Comparison of ENCODE assay signal across 1 cellular context in the genomic region with DNA sequence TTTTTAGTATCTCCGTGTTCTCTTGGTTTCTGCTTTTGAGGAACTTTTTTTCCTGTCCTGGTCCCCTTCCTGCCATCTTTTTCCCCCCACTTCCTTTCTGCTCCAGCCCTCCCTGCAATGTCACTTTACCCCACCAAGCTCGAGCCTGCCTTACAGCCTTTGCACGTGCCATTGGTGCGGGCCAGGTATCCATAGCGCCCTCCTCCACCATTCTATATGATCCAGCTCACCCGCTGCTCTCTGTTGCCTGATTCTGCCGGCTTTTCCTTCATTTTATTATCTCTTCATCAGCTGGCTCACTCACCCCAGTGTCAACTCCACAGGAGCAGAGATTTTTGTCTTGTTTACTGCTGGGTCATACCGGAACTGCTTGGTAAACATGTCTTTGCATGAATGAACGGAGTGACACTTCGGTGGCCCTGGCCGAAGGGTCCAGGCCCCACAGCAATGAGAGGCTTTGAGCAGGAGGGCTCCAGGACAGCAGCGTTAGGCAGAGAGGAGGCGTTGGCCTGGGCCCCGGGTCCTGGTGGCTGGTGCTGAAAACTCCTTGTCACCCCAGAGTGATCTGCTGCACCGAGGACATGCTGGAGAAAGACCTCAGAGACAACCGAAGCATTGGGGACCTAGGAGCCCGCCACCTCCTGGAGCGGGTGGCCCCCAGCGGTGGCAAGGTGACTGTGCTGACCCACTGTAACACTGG.
TF ChIP-seq lines count a peak whose summit lies in the region.

No MANE protein-coding gene starts in this region.

TF ChIP-seq in K562, 482 proteins besides CTCF, POLR2A, EP300 and RAD21 (continued from another document and continues in another):
- TF ChIP-seq, protein P1, sequence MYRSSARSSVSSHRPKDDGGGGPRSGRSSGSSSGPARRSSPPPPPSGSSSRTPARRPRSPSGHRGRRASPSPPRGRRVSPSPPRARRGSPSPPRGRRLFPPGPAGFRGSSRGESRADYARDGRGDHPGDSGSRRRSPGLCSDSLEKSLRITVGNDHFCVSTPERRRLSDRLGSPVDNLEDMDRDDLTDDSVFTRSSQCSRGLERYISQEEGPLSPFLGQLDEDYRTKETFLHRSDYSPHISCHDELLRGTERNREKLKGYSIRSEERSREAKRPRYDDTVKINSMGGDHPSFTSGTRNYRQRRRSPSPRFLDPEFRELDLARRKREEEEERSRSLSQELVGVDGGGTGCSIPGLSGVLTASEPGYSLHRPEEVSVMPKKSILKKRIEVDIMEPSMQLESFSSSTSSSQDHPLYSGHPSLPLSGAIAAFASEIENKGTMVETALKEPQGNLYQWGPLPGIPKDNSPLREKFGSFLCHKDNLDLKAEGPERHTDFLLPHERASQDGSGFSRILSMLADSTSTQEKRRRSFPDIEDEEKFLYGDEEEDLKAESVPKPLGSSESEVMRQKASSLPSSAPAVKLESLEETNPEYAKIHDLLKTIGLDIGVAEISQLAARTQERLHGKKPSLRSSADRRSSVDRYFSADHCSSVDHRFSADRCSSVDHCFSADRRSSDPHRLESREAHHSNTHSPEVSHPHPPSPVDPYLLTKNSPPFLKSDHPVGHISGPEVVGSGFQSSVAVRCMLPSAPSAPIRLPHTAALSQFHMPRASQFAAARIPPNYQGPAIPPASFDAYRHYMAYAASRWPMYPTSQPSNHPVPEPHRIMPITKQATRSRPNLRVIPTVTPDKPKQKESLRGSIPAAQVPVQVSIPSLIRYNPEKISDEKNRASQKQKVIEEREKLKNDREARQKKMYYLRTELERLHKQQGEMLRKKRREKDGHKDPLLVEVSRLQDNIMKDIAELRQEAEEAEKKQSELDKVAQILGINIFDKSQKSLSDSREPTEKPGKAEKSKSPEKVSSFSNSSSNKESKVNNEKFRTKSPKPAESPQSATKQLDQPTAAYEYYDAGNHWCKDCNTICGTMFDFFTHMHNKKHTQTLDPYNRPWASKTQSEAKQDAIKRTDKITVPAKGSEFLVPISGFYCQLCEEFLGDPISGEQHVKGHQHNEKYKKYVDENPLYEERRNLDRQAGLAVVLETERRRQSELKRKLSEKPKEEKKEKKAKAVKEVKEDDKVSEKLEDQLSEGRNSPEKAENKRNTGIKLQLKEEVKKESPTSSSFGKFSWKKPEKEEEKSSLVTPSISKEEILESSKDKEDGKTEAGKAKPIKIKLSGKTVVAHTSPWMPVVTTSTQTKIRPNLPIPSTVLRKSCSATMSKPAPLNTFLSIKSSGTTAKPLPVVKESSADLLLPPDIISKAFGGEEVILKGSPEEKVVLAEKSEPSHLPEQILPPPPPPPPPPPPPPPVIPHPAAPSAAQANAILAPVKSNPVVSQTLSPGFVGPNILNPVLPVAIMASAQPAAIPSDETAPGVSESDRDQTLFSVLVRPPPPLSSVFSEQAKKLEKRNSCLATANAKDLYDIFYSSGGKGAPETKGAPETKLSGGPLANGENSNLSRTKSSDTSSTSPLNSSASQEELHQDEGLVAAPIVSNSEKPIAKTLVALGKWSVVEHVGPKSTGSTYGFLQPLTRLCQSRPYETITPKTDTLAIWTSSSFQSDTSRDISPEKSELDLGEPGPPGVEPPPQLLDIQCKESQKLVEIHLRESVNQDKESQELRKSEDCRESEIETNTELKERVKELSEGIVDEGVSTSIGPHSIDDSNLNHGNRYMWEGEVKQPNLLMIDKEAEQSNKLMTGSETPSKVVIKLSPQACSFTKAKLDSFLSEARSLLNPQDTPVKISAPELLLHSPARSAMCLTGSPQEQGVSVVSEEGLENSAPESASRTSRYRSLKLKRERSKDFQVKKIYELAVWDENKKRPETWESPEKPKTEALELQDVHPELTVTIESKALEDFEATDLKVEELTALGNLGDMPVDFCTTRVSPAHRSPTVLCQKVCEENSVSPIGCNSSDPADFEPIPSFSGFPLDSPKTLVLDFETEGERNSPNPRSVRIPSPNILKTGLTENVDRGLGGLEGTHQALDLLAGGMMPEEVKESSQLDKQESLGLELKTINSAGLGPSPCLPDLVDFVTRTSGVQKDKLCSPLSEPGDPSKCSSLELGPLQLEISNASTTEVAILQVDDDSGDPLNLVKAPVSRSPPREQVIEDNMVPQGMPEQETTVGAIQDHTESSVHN (IDR thresholded peaks at IDR 0.05; ENCODE audit: borderline replicate concordance in 1 of 2, low read depth in 1 of 2): no peak
- no peak; the same call in 1 of the 2 replicates for TF ChIP-seq GABPB1 (CRISPR knock-in tag; IDR thresholded peaks at IDR 0.05)
- TF ChIP-seq BRF1 (IDR thresholded peaks at IDR 0.05; ENCODE audit: borderline replicate concordance, extremely low read depth, insufficient read length): no peak
- TF ChIP-seq SPI1 (IDR thresholded peaks at IDR 0.05; ENCODE audit: borderline replicate concordance, low read depth, low read length): 0 out of 2 replicates have a peak, but pooled peaks have one; percentile 34
- TF ChIP-seq, protein P2, sequence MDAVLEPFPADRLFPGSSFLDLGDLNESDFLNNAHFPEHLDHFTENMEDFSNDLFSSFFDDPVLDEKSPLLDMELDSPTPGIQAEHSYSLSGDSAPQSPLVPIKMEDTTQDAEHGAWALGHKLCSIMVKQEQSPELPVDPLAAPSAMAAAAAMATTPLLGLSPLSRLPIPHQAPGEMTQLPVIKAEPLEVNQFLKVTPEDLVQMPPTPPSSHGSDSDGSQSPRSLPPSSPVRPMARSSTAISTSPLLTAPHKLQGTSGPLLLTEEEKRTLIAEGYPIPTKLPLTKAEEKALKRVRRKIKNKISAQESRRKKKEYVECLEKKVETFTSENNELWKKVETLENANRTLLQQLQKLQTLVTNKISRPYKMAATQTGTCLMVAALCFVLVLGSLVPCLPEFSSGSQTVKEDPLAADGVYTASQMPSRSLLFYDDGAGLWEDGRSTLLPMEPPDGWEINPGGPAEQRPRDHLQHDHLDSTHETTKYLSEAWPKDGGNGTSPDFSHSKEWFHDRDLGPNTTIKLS (IDR thresholded peaks at IDR 0.05; ENCODE audit: borderline replicate concordance, low read depth): no peak
- TF ChIP-seq, protein P3, sequence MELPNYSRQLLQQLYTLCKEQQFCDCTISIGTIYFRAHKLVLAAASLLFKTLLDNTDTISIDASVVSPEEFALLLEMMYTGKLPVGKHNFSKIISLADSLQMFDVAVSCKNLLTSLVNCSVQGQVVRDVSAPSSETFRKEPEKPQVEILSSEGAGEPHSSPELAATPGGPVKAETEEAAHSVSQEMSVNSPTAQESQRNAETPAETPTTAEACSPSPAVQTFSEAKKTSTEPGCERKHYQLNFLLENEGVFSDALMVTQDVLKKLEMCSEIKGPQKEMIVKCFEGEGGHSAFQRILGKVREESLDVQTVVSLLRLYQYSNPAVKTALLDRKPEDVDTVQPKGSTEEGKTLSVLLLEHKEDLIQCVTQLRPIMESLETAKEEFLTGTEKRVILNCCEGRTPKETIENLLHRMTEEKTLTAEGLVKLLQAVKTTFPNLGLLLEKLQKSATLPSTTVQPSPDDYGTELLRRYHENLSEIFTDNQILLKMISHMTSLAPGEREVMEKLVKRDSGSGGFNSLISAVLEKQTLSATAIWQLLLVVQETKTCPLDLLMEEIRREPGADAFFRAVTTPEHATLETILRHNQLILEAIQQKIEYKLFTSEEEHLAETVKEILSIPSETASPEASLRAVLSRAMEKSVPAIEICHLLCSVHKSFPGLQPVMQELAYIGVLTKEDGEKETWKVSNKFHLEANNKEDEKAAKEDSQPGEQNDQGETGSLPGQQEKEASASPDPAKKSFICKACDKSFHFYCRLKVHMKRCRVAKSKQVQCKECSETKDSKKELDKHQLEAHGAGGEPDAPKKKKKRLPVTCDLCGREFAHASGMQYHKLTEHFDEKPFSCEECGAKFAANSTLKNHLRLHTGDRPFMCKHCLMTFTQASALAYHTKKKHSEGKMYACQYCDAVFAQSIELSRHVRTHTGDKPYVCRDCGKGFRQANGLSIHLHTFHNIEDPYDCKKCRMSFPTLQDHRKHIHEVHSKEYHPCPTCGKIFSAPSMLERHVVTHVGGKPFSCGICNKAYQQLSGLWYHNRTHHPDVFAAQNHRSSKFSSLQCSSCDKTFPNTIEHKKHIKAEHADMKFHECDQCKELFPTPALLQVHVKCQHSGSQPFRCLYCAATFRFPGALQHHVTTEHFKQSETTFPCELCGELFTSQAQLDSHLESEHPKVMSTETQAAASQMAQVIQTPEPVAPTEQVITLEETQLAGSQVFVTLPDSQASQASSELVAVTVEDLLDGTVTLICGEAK (IDR thresholded peaks at IDR 0.05): 0 out of 2 replicates have a peak, but pooled peaks have one; percentile 21
- TF ChIP-seq, protein P3 (CRISPR knock-in tag; IDR thresholded peaks at IDR 0.05): no peak
- TF ChIP-seq ZNF232 (CRISPR knock-in tag; IDR thresholded peaks at IDR 0.05): no peak
- TF ChIP-seq CBX3 (IDR thresholded peaks at IDR 0.05; ENCODE audit: borderline replicate concordance in 1 of 2, low read length in 2 of 2): no peak
- TF ChIP-seq, protein P4, sequence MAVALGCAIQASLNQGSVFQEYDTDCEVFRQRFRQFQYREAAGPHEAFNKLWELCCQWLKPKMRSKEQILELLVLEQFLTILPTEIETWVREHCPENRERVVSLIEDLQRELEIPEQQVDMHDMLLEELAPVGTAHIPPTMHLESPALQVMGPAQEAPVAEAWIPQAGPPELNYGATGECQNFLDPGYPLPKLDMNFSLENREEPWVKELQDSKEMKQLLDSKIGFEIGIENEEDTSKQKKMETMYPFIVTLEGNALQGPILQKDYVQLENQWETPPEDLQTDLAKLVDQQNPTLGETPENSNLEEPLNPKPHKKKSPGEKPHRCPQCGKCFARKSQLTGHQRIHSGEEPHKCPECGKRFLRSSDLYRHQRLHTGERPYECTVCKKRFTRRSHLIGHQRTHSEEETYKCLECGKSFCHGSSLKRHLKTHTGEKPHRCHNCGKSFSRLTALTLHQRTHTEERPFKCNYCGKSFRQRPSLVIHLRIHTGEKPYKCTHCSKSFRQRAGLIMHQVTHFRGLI (CRISPR knock-in tag; IDR thresholded peaks at IDR 0.05): no peak
- TF ChIP-seq, protein P5, sequence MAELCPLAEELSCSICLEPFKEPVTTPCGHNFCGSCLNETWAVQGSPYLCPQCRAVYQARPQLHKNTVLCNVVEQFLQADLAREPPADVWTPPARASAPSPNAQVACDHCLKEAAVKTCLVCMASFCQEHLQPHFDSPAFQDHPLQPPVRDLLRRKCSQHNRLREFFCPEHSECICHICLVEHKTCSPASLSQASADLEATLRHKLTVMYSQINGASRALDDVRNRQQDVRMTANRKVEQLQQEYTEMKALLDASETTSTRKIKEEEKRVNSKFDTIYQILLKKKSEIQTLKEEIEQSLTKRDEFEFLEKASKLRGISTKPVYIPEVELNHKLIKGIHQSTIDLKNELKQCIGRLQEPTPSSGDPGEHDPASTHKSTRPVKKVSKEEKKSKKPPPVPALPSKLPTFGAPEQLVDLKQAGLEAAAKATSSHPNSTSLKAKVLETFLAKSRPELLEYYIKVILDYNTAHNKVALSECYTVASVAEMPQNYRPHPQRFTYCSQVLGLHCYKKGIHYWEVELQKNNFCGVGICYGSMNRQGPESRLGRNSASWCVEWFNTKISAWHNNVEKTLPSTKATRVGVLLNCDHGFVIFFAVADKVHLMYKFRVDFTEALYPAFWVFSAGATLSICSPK (IDR thresholded peaks at IDR 0.05; ENCODE audit: borderline replicate concordance): no peak
- no peak for TF ChIP-seq RUNX1 (IDR thresholded peaks at IDR 0.05; ENCODE audit: low read depth)
- peak; percentile 51 for TF ChIP-seq SMARCA4 (IDR thresholded peaks at IDR 0.05)
- TF ChIP-seq BHLHE40 (IDR thresholded peaks at IDR 0.05; ENCODE audit: low read length): peak; percentile 84
- 0 out of 2 replicates have a peak, but pooled peaks have one; percentile 11 for TF ChIP-seq JUND (IDR thresholded peaks at IDR 0.05; ENCODE audit: borderline replicate concordance, low read depth, low read length)
- no peak; the same call in 2 of the 3 replicates for TF ChIP-seq JUND (tag; IDR thresholded peaks at IDR 0.05; ENCODE audit: borderline replicate concordance, low read depth, low read length)
- no peak for TF ChIP-seq SAFB (IDR thresholded peaks at IDR 0.05; ENCODE audit: borderline replicate concordance, low read depth, low read length)
- peak; percentile 62 for TF ChIP-seq FOSL1 (tag; conservative IDR thresholded peaks at IDR 0.05)
- TF ChIP-seq NFE2L1 (tag; IDR thresholded peaks at IDR 0.05; ENCODE audit: borderline replicate concordance, low read depth): no peak
- TF ChIP-seq, protein P6, sequence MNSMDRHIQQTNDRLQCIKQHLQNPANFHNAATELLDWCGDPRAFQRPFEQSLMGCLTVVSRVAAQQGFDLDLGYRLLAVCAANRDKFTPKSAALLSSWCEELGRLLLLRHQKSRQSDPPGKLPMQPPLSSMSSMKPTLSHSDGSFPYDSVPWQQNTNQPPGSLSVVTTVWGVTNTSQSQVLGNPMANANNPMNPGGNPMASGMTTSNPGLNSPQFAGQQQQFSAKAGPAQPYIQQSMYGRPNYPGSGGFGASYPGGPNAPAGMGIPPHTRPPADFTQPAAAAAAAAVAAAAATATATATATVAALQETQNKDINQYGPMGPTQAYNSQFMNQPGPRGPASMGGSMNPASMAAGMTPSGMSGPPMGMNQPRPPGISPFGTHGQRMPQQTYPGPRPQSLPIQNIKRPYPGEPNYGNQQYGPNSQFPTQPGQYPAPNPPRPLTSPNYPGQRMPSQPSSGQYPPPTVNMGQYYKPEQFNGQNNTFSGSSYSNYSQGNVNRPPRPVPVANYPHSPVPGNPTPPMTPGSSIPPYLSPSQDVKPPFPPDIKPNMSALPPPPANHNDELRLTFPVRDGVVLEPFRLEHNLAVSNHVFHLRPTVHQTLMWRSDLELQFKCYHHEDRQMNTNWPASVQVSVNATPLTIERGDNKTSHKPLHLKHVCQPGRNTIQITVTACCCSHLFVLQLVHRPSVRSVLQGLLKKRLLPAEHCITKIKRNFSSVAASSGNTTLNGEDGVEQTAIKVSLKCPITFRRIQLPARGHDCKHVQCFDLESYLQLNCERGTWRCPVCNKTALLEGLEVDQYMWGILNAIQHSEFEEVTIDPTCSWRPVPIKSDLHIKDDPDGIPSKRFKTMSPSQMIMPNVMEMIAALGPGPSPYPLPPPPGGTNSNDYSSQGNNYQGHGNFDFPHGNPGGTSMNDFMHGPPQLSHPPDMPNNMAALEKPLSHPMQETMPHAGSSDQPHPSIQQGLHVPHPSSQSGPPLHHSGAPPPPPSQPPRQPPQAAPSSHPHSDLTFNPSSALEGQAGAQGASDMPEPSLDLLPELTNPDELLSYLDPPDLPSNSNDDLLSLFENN (IDR thresholded peaks at IDR 0.05; ENCODE audit: low read depth in 2 of 2, low read length in 2 of 2): no peak
- TF ChIP-seq SMARCC2 (IDR thresholded peaks at IDR 0.05; ENCODE audit: low read depth): no peak
